Comparison of ENCODE assay signal across 8 cellular contexts in genomic region chr15:68553994-68554715, GRCh38. TPM values are rescaled to one million over a fixed set of nuclear protein-coding genes. Genes with fewer than 3 reads are reported as not detected.
DNase-seq lines count a peak whose midpoint lies in the region; ATAC-seq, FAIRE-seq and TF ChIP-seq lines count a peak whose summit lies in the region.
"Had no signal": no experiment of that assay in that cellular context is flagged by ENCODE, and none has a peak within 500 bp of the region (broad histone marks: within the 10 kb centered on the region; RNA-seq: fewer than 3 reads in every experiment).

No MANE protein-coding gene starts in this region.

- FAIRE-seq in astrocyte (lab: Jason Lieb, UNC), result no peak

- H3K36me3 Mint-ChIP-seq in T-helper 2 cell treated with Interferon-gamma antibody and Interleukin-4, amounts not matched to agents 5 μg/mL and 100 μg/mL, for 36 hours (ENCODE audit: low read depth), result no peaks in the 10 kb centered on the region
- H3K36me3 Mint-ChIP-seq in astrocyte (ENCODE audit: low read depth, unreplicated experiment), result no peaks in the 10 kb centered on the region

- no peaks in the 10 kb centered on the region for H3K9me3 Mint-ChIP-seq in T-helper 2 cell treated with Interferon-gamma antibody and Interleukin-4, amounts not matched to agents 5 μg/mL and 100 μg/mL, for 36 hours
- no peaks in the 10 kb centered on the region for H3K9me3 Mint-ChIP-seq in astrocyte (ENCODE audit: unreplicated experiment)

- no peaks in the 10 kb centered on the region for H3K27me3 ChIP-seq in astrocyte (ENCODE audit: insufficient read depth, low read length)

- ATAC-seq in HG03432 (IDR thresholded peaks at IDR 0.05; ENCODE audit: unreplicated experiment), result no peak

- no peak overlapping the region for H3K4me2 ChIP-seq in astrocyte (ENCODE audit: low read length)

- peaks cover 5% of the 10 kb centered on the region for H3K4me1 Mint-ChIP-seq in T-helper 2 cell treated with Interferon-gamma antibody and Interleukin-4, amounts not matched to agents 5 μg/mL and 100 μg/mL, for 36 hours (ENCODE audit: low read depth)
- peaks cover 28% of the 10 kb centered on the region for H3K4me1 Mint-ChIP-seq in astrocyte (ENCODE audit: low read depth, unreplicated experiment)

- peaks cover 30% of the 10 kb centered on the region for H3K27me3 Mint-ChIP-seq in T-helper 2 cell treated with Interferon-gamma antibody and Interleukin-4, amounts not matched to agents 5 μg/mL and 100 μg/mL, for 36 hours (ENCODE audit: low read depth)
- H3K27me3 Mint-ChIP-seq in astrocyte (ENCODE audit: low read depth, unreplicated experiment), result peaks cover 28% of the 10 kb centered on the region

- no peak overlapping the region for H3K27ac Mint-ChIP-seq in T-helper 2 cell treated with Interferon-gamma antibody and Interleukin-4, amounts not matched to agents 5 μg/mL and 100 μg/mL, for 36 hours
- H3K27ac Mint-ChIP-seq in astrocyte (ENCODE audit: unreplicated experiment), result no peak overlapping the region

- peak overlapping the region; percentile 24 for H3K9ac ChIP-seq in astrocyte (ENCODE audit: low read length)

- H3K4me3 ChIP-seq in GM12865 (ENCODE audit: low read depth, low read length), result no peak overlapping the region
- H3K4me3 ChIP-seq in astrocyte (ENCODE audit: insufficient read depth, low read depth, low read length), result no peak overlapping the region

- H3K4me1 ChIP-seq in astrocyte (ENCODE audit: insufficient read depth, low read length), result peaks cover 13% of the 10 kb centered on the region

- peak; percentile 64 for DNase-seq in GM12865 (ENCODE audit: low read depth)
- DNase-seq in NCI-H1436 treated with DMSO at 0.1 percent for 48 hours (lab: John Stamatoyannopoulos, UW), result peak; percentile 48
- peak; percentile 46 for DNase-seq in T-helper 2 cell treated with Interferon-gamma antibody and Interleukin-4, amounts not matched to agents 5 μg/mL and 100 μg/mL, for 36 hours (ENCODE audit: low spot score)
- no peak for DNase-seq in astrocyte (ENCODE audit: low read depth)
- peak; percentile 56 for DNase-seq in iPS DF 4.7 (ENCODE audit: extremely low read depth, low spot score)
- peak; percentile 33 to 81 (median 51) for DNase-seq in stimulated activated CD4-positive, alpha-beta T cell treated with anti-CD3 and anti-CD28 coated beads, Interleukin-12 subunit alpha, Interleukin-12 subunit beta, amount 100 ng/mL, for 48 hours (ENCODE audit: low read depth in 2 of 3, low spot score in 1 of 3)

- no peak overlapping the region for H3K27ac ChIP-seq in astrocyte (ENCODE audit: low read depth, low read length)
- H3K27ac ChIP-seq: epithelial cell of prostate had no signal

- no peaks in the 10 kb centered on the region for H3K36me3 ChIP-seq in astrocyte (ENCODE audit: insufficient read depth, low read length)

- no peak overlapping the region for H3K4me3 Mint-ChIP-seq in T-helper 2 cell treated with Interferon-gamma antibody and Interleukin-4, amounts not matched to agents 5 μg/mL and 100 μg/mL, for 36 hours
- no peak overlapping the region for H3K4me3 Mint-ChIP-seq in astrocyte (ENCODE audit: unreplicated experiment)

- H2AFZ ChIP-seq in astrocyte (ENCODE audit: low read depth, low read length), result no peak overlapping the region

- H3K9me3 ChIP-seq in astrocyte (ENCODE audit: insufficient read depth, low read depth, low read length), result no peaks in the 10 kb centered on the region

- TF ChIP-seq CTCF in GM12865 (IDR thresholded peaks at IDR 0.05; ENCODE audit: insufficient read depth, low read depth, low read length, missing control alignments) (peak; percentile 78), astrocyte (IDR thresholded peaks at IDR 0.05; ENCODE audit: insufficient read depth, low read depth, low read length) (peak; percentile 69)

- H4K20me1 ChIP-seq in astrocyte (ENCODE audit: insufficient read depth, low read length), result no peaks in the 10 kb centered on the region

- H3K79me2 ChIP-seq in astrocyte (ENCODE audit: insufficient read depth, low read length), result no peaks in the 10 kb centered on the region

RNA-seq across cellular contexts. Expression of gene CORO2B, which starts 24.6 kb away (rescaled TPM):
- total RNA-seq in astrocyte, result 6.2 and 7.4 TPM in 2 replicates
